ENCODE assay signal across 17 cellular contexts in the genomic region with DNA sequence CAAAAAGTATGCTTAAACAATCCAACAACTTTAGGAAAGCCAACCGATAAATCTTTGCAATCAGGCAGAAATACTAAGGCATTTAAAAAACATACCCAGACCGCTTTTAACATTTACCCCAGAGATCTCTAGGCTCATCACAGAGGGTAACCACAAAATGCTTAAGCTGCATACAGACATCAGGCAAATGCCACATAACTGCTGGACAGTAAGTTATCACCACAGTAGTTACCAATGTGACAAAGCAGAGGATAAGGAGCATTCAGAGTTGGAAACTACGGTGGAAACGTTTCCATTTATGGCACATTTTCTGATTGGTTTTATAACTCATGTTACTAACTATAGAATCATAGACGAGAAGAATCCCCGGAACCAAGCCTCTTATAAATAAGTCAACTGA.
A peak's percentile ranks its signal among the peaks of the same experiment; 100 is the strongest.
DNase-seq lines count a peak whose midpoint lies in the region; ATAC-seq and TF ChIP-seq lines count a peak whose summit lies in the region.
"Had no signal": no experiment of that assay in that cellular context is flagged by ENCODE, and none has a peak within 500 bp of the region (broad histone marks: within the 10 kb centered on the region; RNA-seq: fewer than 3 reads in every experiment).

No MANE protein-coding gene starts in this region.

- CTCF ChIA-PET in CD8-positive, alpha-beta T cell (lab: Charles Lee), result interaction anchor here (1.1 kb wide), 1 partner anchor 72 kb away, joined by 3 read pairs; no protein-coding TSS in a partner anchor

- POLR2A ChIA-PET in CD8-positive, alpha-beta T cell (lab: Charles Lee), result interaction anchor here (1.5 to 2.5 kb wide), 2 partner anchors 11 to 30 kb away, joined by 3 to 10 read pairs; no protein-coding TSS in a partner anchor

- H3K9me3 ChIP-seq in CD8-positive, alpha-beta T cell (ENCODE audit: low read length), result no peaks in the 10 kb centered on the region
- no peaks in the 10 kb centered on the region for H3K9me3 ChIP-seq in heart left ventricle
- no peaks in the 10 kb centered on the region for H3K9me3 ChIP-seq in gastrocnemius medialis
- H3K9me3 ChIP-seq: right lobe of liver had no signal

- no peak for TF ChIP-seq CTCF in CD8-positive, alpha-beta T cell (IDR thresholded peaks at IDR 0.05)
- TF ChIP-seq CTCF in heart left ventricle (IDR thresholded peaks at IDR 0.05), result no peak
- no peak for TF ChIP-seq CTCF in gastrocnemius medialis (IDR thresholded peaks at IDR 0.05 in 4 of 5, conservative IDR thresholded peaks at IDR 0.05 in 1 of 5)

- intact Hi-C loops in CD8-positive, alpha-beta T cell (cut with DNase I, micrococcal nuclease), result loop anchor here in 1 of 2 experiments (1.0 kb wide), 1 partner anchor 12 kb away; no protein-coding TSS in a partner anchor
- intact Hi-C loops in heart left ventricle (cut with DNase I), result loop anchor here in 2 of 10 donors (5.0 kb wide), 2 partner anchors 47 to 72 kb away; no protein-coding TSS in a partner anchor
- intact Hi-C loops in gastrocnemius medialis (cut with DNase I; ENCODE audit: low total_unique reads), result loop anchor here (5.0 kb wide), 1 partner anchor 33 kb away; no protein-coding TSS in a partner anchor

- no peaks in the 10 kb centered on the region for H3K27me3 Mint-ChIP-seq in CD8-positive, alpha-beta T cell (ENCODE audit: low read depth)
- no peaks in the 10 kb centered on the region for H3K27me3 Mint-ChIP-seq in activated T-helper 17 cell treated with anti-CD3 and anti-CD28 coated beads, Interleukin-2, amount 50 U/mL, for 72 hours

- H3K27ac Mint-ChIP-seq in CD8-positive, alpha-beta T cell, result peak overlapping the region; percentile 20
- H3K27ac Mint-ChIP-seq in activated T-helper 17 cell treated with anti-CD3 and anti-CD28 coated beads, Interleukin-2, amount 50 U/mL, for 72 hours, result no peak overlapping the region

- H3K4me1 Mint-ChIP-seq in CD8-positive, alpha-beta T cell (ENCODE audit: low read depth), result peaks cover 81% of the 10 kb centered on the region
- H3K4me1 Mint-ChIP-seq in activated T-helper 17 cell treated with anti-CD3 and anti-CD28 coated beads, Interleukin-2, amount 50 U/mL, for 72 hours, result peaks cover 60% of the 10 kb centered on the region

- DNase-seq in CD8-positive, alpha-beta T cell, result no peak
- DNase-seq in heart left ventricle (no peak), gastrocnemius medialis (no peak), GOT3 (lab: John Stamatoyannopoulos, UW) (no peak)
- no peak for DNase-seq in activated CD8-positive, alpha-beta memory T cell treated with anti-CD3 and anti-CD28 coated beads, Interleukin-2, amount 50 U/mL, for 4 hours
- DNase-seq: activated naive CD4-positive, alpha-beta T cell; DMS153; KG1; NCI-H1417 treated with DMSO at 0.1 percent for 48 hours; NCI-H2227 treated with DMSO at 0.1 percent for 48 hours; nephron progenitor cell; right lobe of liver; stimulated activated CD4-positive, alpha-beta T cell treated with anti-CD3 and anti-CD28 coated beads, Interleukin-4, amount 100 ng/mL, for 4 hours had no signal

- in situ Hi-C loops in gastrocnemius medialis (cut with MboI; ENCODE audit: low sequenced_read_pairs in 4 of 4), result no loop called here

- ATAC-seq in CD8-positive, alpha-beta T cell, result no peak
- peak; percentile 24 for ATAC-seq in activated T-helper 17 cell treated with anti-CD3 and anti-CD28 coated beads, Interleukin-2, amount 50 U/mL, for 72 hours (replicated peaks)
- peak; percentile 64 to 86 (median 82) for ATAC-seq in heart left ventricle
- peak in 1 of 2 donors; percentile 39 for ATAC-seq in gastrocnemius medialis
- ATAC-seq in HG03442 (IDR thresholded peaks at IDR 0.05; ENCODE audit: unreplicated experiment), result no peak
- no peak for ATAC-seq in GM21529 (IDR thresholded peaks at IDR 0.05; ENCODE audit: unreplicated experiment)
- ATAC-seq: right lobe of liver had no signal

- peaks cover 40% of the 10 kb centered on the region for H3K4me1 ChIP-seq in CD8-positive, alpha-beta T cell (ENCODE audit: insufficient read depth, low read length)
- peaks cover 4 to 88% (median 53%) of the 10 kb centered on the region in 12 donors for H3K4me1 ChIP-seq in heart left ventricle
- H3K4me1 ChIP-seq in gastrocnemius medialis, result peaks cover 65 to 67% of the 10 kb centered on the region in 2 donors

- H3K27me3 ChIP-seq in CD8-positive, alpha-beta T cell (ENCODE audit: insufficient read depth, low read length), result no peaks in the 10 kb centered on the region
- H3K27me3 ChIP-seq in heart left ventricle (no peaks in the 10 kb centered on the region), gastrocnemius medialis (no peaks in the 10 kb centered on the region)
- H3K27me3 ChIP-seq: right lobe of liver had no signal

- H3K36me3 Mint-ChIP-seq in CD8-positive, alpha-beta T cell, result peaks cover 3% of the 10 kb centered on the region
- peaks cover 19% of the 10 kb centered on the region for H3K36me3 Mint-ChIP-seq in activated T-helper 17 cell treated with anti-CD3 and anti-CD28 coated beads, Interleukin-2, amount 50 U/mL, for 72 hours (ENCODE audit: low read depth)

- H3K4me3 ChIP-seq in CD8-positive, alpha-beta T cell (ENCODE audit: low read depth, low read length), result no peak overlapping the region
- H3K4me3 ChIP-seq in heart left ventricle (peak overlapping the region in 4 of 12 donors; percentile 0 to 14 (median 6)), gastrocnemius medialis (no peak overlapping the region)
- H3K4me3 ChIP-seq: right lobe of liver had no signal

- H3K27ac ChIP-seq in CD8-positive, alpha-beta T cell (ENCODE audit: low read depth, low read length), result no peak overlapping the region
- peak overlapping the region; percentile 17 to 85 (median 73) for H3K27ac ChIP-seq in heart left ventricle
- peak overlapping the region in 3 of 4 donors; percentile 27 to 45 (median 35) for H3K27ac ChIP-seq in gastrocnemius medialis
- H3K27ac ChIP-seq: right lobe of liver, VCaP had no signal

- H3K4me3 Mint-ChIP-seq in CD8-positive, alpha-beta T cell, result no peak overlapping the region
- H3K4me3 Mint-ChIP-seq in activated T-helper 17 cell treated with anti-CD3 and anti-CD28 coated beads, Interleukin-2, amount 50 U/mL, for 72 hours, result no peak overlapping the region
- H3K4me3 Mint-ChIP-seq: nephron progenitor cell had no signal

- H3K36me3 ChIP-seq in CD8-positive, alpha-beta T cell (ENCODE audit: insufficient read depth, low read length), result no peaks in the 10 kb centered on the region
- H3K36me3 ChIP-seq in heart left ventricle (no peaks in the 10 kb centered on the region), gastrocnemius medialis (no peaks in the 10 kb centered on the region)
- H3K36me3 ChIP-seq: right lobe of liver had no signal

- no peak for TF ChIP-seq POLR2A in heart left ventricle (IDR thresholded peaks at IDR 0.05)
- peak in 1 of 2 donors; percentile 3 for TF ChIP-seq POLR2A in gastrocnemius medialis (IDR thresholded peaks at IDR 0.05)

- WGBS in heart left ventricle, 4 donors, result 38 to 49% (median 43%) methylated on average over 6 of the region's 6 CpGs

- no peaks in the 10 kb centered on the region for H3K9me3 Mint-ChIP-seq in CD8-positive, alpha-beta T cell
- peaks cover 4% of the 10 kb centered on the region for H3K9me3 Mint-ChIP-seq in activated T-helper 17 cell treated with anti-CD3 and anti-CD28 coated beads, Interleukin-2, amount 50 U/mL, for 72 hours
- H3K9me3 Mint-ChIP-seq: nephron progenitor cell had no signal

Comparison
In these comparisons a context has a peak if more than half of its experiments do, and no peak if none do; other contexts are left out.
1. ATAC-seq: peak in activated T-helper 17 cell treated with anti-CD3 and anti-CD28 coated beads, Interleukin-2, amount 50 U/mL, for 72 hours (single experiment) and heart left ventricle (4 of 4); none in CD8-positive, alpha-beta T cell (single experiment), HG03442 (single experiment) and GM21529 (single experiment).